25 cellular contexts compared by ENCODE assay signal in the genomic region with DNA sequence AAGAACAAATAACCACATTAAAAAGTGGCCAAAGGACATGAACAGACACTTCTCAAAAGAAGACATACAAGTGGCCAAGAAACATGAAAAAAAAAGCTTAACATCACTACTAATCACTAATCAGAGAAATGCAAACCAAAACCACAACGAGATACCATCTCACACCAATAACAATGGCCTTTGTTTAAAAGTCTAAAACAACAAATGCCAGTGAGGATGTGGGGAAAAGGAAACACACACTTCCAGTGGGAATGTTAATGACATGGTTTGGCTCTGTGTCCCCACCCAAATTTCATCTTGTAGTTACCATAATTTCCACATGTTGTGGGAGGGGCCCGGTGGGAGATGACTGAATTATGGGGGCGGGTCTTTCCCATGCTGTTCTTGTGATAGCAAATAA.
DNase-seq lines count a peak whose midpoint lies in the region; ATAC-seq, FAIRE-seq and TF ChIP-seq lines count a peak whose summit lies in the region.
"Had no signal": no experiment of that assay in that cellular context is flagged by ENCODE, and none has a peak within 500 bp of the region (broad histone marks: within the 10 kb centered on the region; RNA-seq: fewer than 3 reads in every experiment).

No MANE protein-coding gene starts in this region.

- no TSS peak for BruUV-seq in HepG2 (replicated peaks; lab: Mats Ljungman, UMichigan)

- no peaks in the 10 kb centered on the region for H3K79me2 ChIP-seq in HepG2 (ENCODE audit: insufficient read depth, low read length)

- H3K36me3 Mint-ChIP-seq in endodermal cell (ENCODE audit: low read depth): no peaks in the 10 kb centered on the region
- H3K36me3 Mint-ChIP-seq in nephron progenitor cell (ENCODE audit: low read depth): no peaks in the 10 kb centered on the region
- H3K36me3 Mint-ChIP-seq: CD4-positive, CD25-positive, alpha-beta regulatory T cell; IgD-negative memory B cell had no signal

- H3K4me1 Mint-ChIP-seq in endodermal cell (no peaks in the 10 kb centered on the region), nephron progenitor cell (peaks cover 36% of the 10 kb centered on the region)
- H3K4me1 Mint-ChIP-seq: IgD-negative memory B cell had no signal

- H4K20me1 ChIP-seq in HepG2 (ENCODE audit: insufficient read depth, low read length): no peaks in the 10 kb centered on the region
- H4K20me1 ChIP-seq: BLaER1 had no signal

- TF ChIP-seq CTCF in HepG2 (CRISPR knock-in tag; IDR thresholded peaks at IDR 0.05) (no peak), right lobe of liver (IDR thresholded peaks at IDR 0.05) (no peak), endodermal cell (conservative IDR thresholded peaks at IDR 0.05) (no peak), nephron progenitor cell (IDR thresholded peaks at IDR 0.05) (no peak)

- H3K4me3 ChIP-seq in HepG2 (replicated peaks in 1 of 3; ENCODE audit: insufficient read depth in 1 of 3, low read depth in 2 of 3, low read length in 3 of 3): no peak overlapping the region
- no peak overlapping the region for H3K4me3 ChIP-seq in right lobe of liver
- H3K4me3 ChIP-seq in endodermal cell (ENCODE audit: low read length): peak overlapping the region; percentile 65
- H3K4me3 ChIP-seq: BLaER1, GM23338 had no signal

- H3K4me2 ChIP-seq in HepG2 (ENCODE audit: low read depth, low read length): peak overlapping the region; percentile 9; the same call in 1 of the 2 replicates
- H3K4me2 ChIP-seq: BLaER1, GM23338 had no signal

- H3K27ac ChIP-seq in HepG2 (ENCODE audit: extremely low read length, insufficient read depth, low read length) (no peak overlapping the region), right lobe of liver (no peak overlapping the region), endodermal cell (ENCODE audit: low read depth, low read length) (no peak overlapping the region)
- H3K27ac ChIP-seq: BLaER1 had no signal

- H3K36me3 ChIP-seq in HepG2 (replicated peaks in 1 of 2; ENCODE audit: control insufficient read depth in 1 of 2, insufficient read depth in 2 of 2, low read length in 2 of 2): no peaks in the 10 kb centered on the region
- no peaks in the 10 kb centered on the region for H3K36me3 ChIP-seq in right lobe of liver
- H3K36me3 ChIP-seq in endodermal cell (ENCODE audit: control insufficient read depth, insufficient read depth, low read length): no peaks in the 10 kb centered on the region
- H3K36me3 ChIP-seq: BLaER1 had no signal

- in situ Hi-C loops in HepG2 (cut with HindIII; ENCODE audit: extremely low pct_ligation_motif_present, low pct_unique_long_range_greater_than_20kb): no loop called here

- no peak for ATAC-seq in HepG2
- no peak for ATAC-seq in right lobe of liver
- ATAC-seq: GM23338, PC-3 had no signal

- H3K27me3 Mint-ChIP-seq in endodermal cell (ENCODE audit: insufficient read depth) (no peaks in the 10 kb centered on the region), nephron progenitor cell (ENCODE audit: low read depth, poor library complexity) (peaks cover 13% of the 10 kb centered on the region)

- POLR2A ChIA-PET in HepG2 (lab: Yijun Ruan, JAX): no interaction called here

- TF ChIP-seq POLR2A in HepG2 (IDR thresholded peaks at IDR 0.05; ENCODE audit: insufficient read depth in 1 of 2, low read depth in 2 of 2, low read length in 2 of 2) (no peak), right lobe of liver (IDR thresholded peaks at IDR 0.05) (no peak)

- no peak for TF ChIP-seq EP300 in HepG2 (IDR thresholded peaks at IDR 0.05; ENCODE audit: low read depth in 2 of 2, low read length in 2 of 2)
- TF ChIP-seq EP300 in HepG2 (CRISPR knock-in tag; IDR thresholded peaks at IDR 0.05; ENCODE audit: borderline replicate concordance): no peak

- H3K4me1 ChIP-seq in HepG2 (ENCODE audit: insufficient read depth, low read length) (peaks cover 32% of the 10 kb centered on the region), right lobe of liver (no peaks in the 10 kb centered on the region), endodermal cell (ENCODE audit: control insufficient read depth, insufficient read depth, low read length) (no peaks in the 10 kb centered on the region)
- H3K4me1 ChIP-seq: BLaER1 had no signal

- no peak overlapping the region for H2AFZ ChIP-seq in HepG2 (ENCODE audit: low read length)
- H2AFZ ChIP-seq: GM23338 had no signal

- no peaks in the 10 kb centered on the region for H3K27me3 ChIP-seq in HepG2 (ENCODE audit: control insufficient read depth in 1 of 2, insufficient read depth in 2 of 2, low read length in 2 of 2)
- no peaks in the 10 kb centered on the region for H3K27me3 ChIP-seq in right lobe of liver
- H3K27me3 ChIP-seq in endodermal cell (ENCODE audit: control insufficient read depth, insufficient read depth, low read length, poor library complexity, severe bottlenecking): no peaks in the 10 kb centered on the region
- H3K27me3 ChIP-seq: BLaER1 had no signal

- no peak overlapping the region for H3K4me3 Mint-ChIP-seq in endodermal cell
- H3K4me3 Mint-ChIP-seq in nephron progenitor cell: no peak overlapping the region
- H3K4me3 Mint-ChIP-seq: CD4-positive, CD25-positive, alpha-beta regulatory T cell; GM23338; H9; HFFc6; IgD-negative memory B cell had no signal

- peaks cover 43% of the 10 kb centered on the region for H3K9me3 Mint-ChIP-seq in endodermal cell
- H3K9me3 Mint-ChIP-seq in nephron progenitor cell: peaks cover 59% of the 10 kb centered on the region
- H3K9me3 Mint-ChIP-seq: HFFc6 had no signal

- no peak for FAIRE-seq in HepG2 (lab: Jason Lieb, UNC)
- FAIRE-seq: D721Med, GM18507 had no signal

- DNase-seq in HepG2 (ENCODE audit: low spot score) (no peak), right lobe of liver (no peak), endodermal cell (no peak), kidney tubule cell (ENCODE audit: low spot score) (peak; percentile 2), NCI-H2171 (lab: John Stamatoyannopoulos, UW) (no peak), RKO (ENCODE audit: low spot score) (no peak), nephron progenitor cell (no peak)
- DNase-seq: CD4-positive, CD25-positive, alpha-beta regulatory T cell; H9; HFFc6; NCI-H1092 treated with DMSO at 0.1 percent for 48 hours; NCI-H1436; NCI-H187; NCI-H2081 treated with DMSO at 0.1 percent for 48 hours; NCI-H446; NCI-H524 treated with DMSO at 0.1 percent for 48 hours; NCI-H774; PC-3; RPMI8226; SHP77 had no signal

- CTCF ChIA-PET in HepG2 (lab: Yijun Ruan, JAX; ENCODE audit: low intra/inter-chr PET ratio, low total read pairs): no interaction called here

- H3K9me3 ChIP-seq in HepG2 (ENCODE audit: low read length) (no peaks in the 10 kb centered on the region), right lobe of liver (no peaks in the 10 kb centered on the region), endodermal cell (ENCODE audit: control insufficient read depth, low read length) (peaks cover 28% of the 10 kb centered on the region)

- 43% methylated on average over 3 of the region's 3 CpGs for WGBS in HepG2 (ENCODE audit: low lambda C conversion rate)
- 44% methylated on average over 1 of the region's 3 CpGs for WGBS in right lobe of liver (ENCODE audit: insufficient coverage, low coverage, low lambda C conversion rate, missing lambda C conversion rate)
- WGBS in endodermal cell (ENCODE audit: insufficient coverage in 1 of 2, insufficient read length in 1 of 2), 2 experiments: 78 to 100% methylated on average over 1 to 3 of the region's 3 CpGs

- H3K9ac ChIP-seq in HepG2 (ENCODE audit: insufficient read depth, low read depth, low read length) (no peak overlapping the region), endodermal cell (ENCODE audit: extremely low read depth, low read length, poor library complexity, severe bottlenecking) (no peak overlapping the region)
- H3K9ac ChIP-seq: BLaER1 had no signal

- TF ChIP-seq RAD21 in HepG2 (CRISPR knock-in tag; IDR thresholded peaks at IDR 0.05): no peak

- H3K27ac Mint-ChIP-seq in endodermal cell: no peak overlapping the region
- no peak overlapping the region for H3K27ac Mint-ChIP-seq in nephron progenitor cell
- H3K27ac Mint-ChIP-seq: CD4-positive, CD25-positive, alpha-beta regulatory T cell; GM23338; H9; HFFc6; IgD-negative memory B cell had no signal

- intact Hi-C loops in HepG2 (cut with micrococcal nuclease; ENCODE audit: unreplicated experiment) (no loop called here), right lobe of liver (cut with DNase I) (no loop called here)
